In genomic region chr6:35736293-35736894, GRCh38 we compare ENCODE assay signal across 8 cellular contexts. TPM values are rescaled to one million over a fixed set of nuclear protein-coding genes. Genes with fewer than 3 reads are reported as not detected.
DNase-seq lines count a peak whose midpoint lies in the region; ATAC-seq, FAIRE-seq and TF ChIP-seq lines count a peak whose summit lies in the region.

No MANE protein-coding gene starts in this region.

- peaks cover 8% of the 10 kb centered on the region for H3K4me1 ChIP-seq in astrocyte (ENCODE audit: insufficient read depth, low read length)

- FAIRE-seq in astrocyte (lab: Jason Lieb, UNC) (no peak), RCC 7860 (lab: Jason Lieb, UNC) (no peak)

- DNase-seq in G401 (ENCODE audit: low spot score): peak; percentile 69
- DNase-seq in MG63: peak; percentile 45
- peak; percentile 50 for DNase-seq in T1000 (lab: John Stamatoyannopoulos, UW)
- no peak for DNase-seq in astrocyte (ENCODE audit: low read depth)
- peak; percentile 51 to 71 for DNase-seq in hippocampal formation (lab: John Stamatoyannopoulos, UW)
- peak; percentile 82 for DNase-seq in stimulated activated CD4-positive, alpha-beta T cell treated with anti-CD3 and anti-CD28 coated beads, Interleukin-12 subunit alpha, Interleukin-12 subunit beta, amount 100 ng/mL, for 4 hours
- no peak for DNase-seq in RCC 7860 (ENCODE audit: low spot score)

- H3K4me3 Mint-ChIP-seq in astrocyte (ENCODE audit: unreplicated experiment): no peak overlapping the region

- peaks cover 15% of the 10 kb centered on the region for H3K4me1 Mint-ChIP-seq in astrocyte (ENCODE audit: low read depth, unreplicated experiment)

- H3K27me3 Mint-ChIP-seq in astrocyte (ENCODE audit: low read depth, unreplicated experiment): peaks cover 12% of the 10 kb centered on the region

- no peaks in the 10 kb centered on the region for H3K9me3 Mint-ChIP-seq in astrocyte (ENCODE audit: unreplicated experiment)

- H3K4me3 ChIP-seq in MG63: no peak overlapping the region
- no peak overlapping the region for H3K4me3 ChIP-seq in astrocyte (ENCODE audit: insufficient read depth, low read depth, low read length)

- H3K27me3 ChIP-seq in MG63 (no peaks in the 10 kb centered on the region), astrocyte (ENCODE audit: insufficient read depth, low read length) (no peaks in the 10 kb centered on the region)

- H3K4me2 ChIP-seq in astrocyte (ENCODE audit: low read length): no peak overlapping the region

- H3K9me3 ChIP-seq in MG63 (no peaks in the 10 kb centered on the region), astrocyte (ENCODE audit: insufficient read depth, low read depth, low read length) (no peaks in the 10 kb centered on the region)

- no peak overlapping the region for H3K27ac ChIP-seq in astrocyte (ENCODE audit: low read depth, low read length)

- no peaks in the 10 kb centered on the region for H3K36me3 ChIP-seq in MG63
- H3K36me3 ChIP-seq in astrocyte (ENCODE audit: insufficient read depth, low read length): no peaks in the 10 kb centered on the region

- H3K27ac Mint-ChIP-seq in astrocyte (ENCODE audit: unreplicated experiment): no peak overlapping the region

- ATAC-seq in HG03439 (IDR thresholded peaks at IDR 0.05; ENCODE audit: unreplicated experiment): no peak

- no peak overlapping the region for H3K9ac ChIP-seq in astrocyte (ENCODE audit: low read length)

- no peaks in the 10 kb centered on the region for H3K36me3 Mint-ChIP-seq in astrocyte (ENCODE audit: low read depth, unreplicated experiment)

- no peaks in the 10 kb centered on the region for H3K79me2 ChIP-seq in astrocyte (ENCODE audit: insufficient read depth, low read length)

- no peaks in the 10 kb centered on the region for H4K20me1 ChIP-seq in astrocyte (ENCODE audit: insufficient read depth, low read length)

- no peak overlapping the region for H2AFZ ChIP-seq in astrocyte (ENCODE audit: low read depth, low read length)

- in situ Hi-C loops in G401 (cut with HindIII; ENCODE audit: low sequenced_read_pairs): no loop called here

- peak; percentile 89 for TF ChIP-seq CTCF in astrocyte (IDR thresholded peaks at IDR 0.05; ENCODE audit: insufficient read depth, low read depth, low read length)

RNA-seq across cellular contexts. Expression of gene ARMC12, which starts 0.4 kb away (rescaled TPM):
- 0.68 TPM in 1 of 2 replicates, not detected in the other for total RNA-seq in G401 (2014; rRNA removed; shearing (Covaris generic))
- not detected in 2 replicates for total RNA-seq in MG63 (2014; rRNA removed; shearing (Covaris generic); ENCODE audit: low replicate concordance)
- 0.25 TPM in 1 of 2 replicates, not detected in the other for total RNA-seq in astrocyte

RNA-seq across cellular contexts. Expression of gene CLPSL2, which starts 40.0 kb away (rescaled TPM):
- not detected in 2 replicates for total RNA-seq in G401 (2014; rRNA removed; shearing (Covaris generic))
- not detected in 2 replicates for total RNA-seq in MG63 (2014; rRNA removed; shearing (Covaris generic); ENCODE audit: low replicate concordance)
- not detected in 2 replicates for total RNA-seq in astrocyte

RNA-seq across cellular contexts. Expression of gene CLPSL1, which starts 44.4 kb away (rescaled TPM):
- total RNA-seq in G401 (2014; rRNA removed; shearing (Covaris generic)): not detected in 2 replicates
- not detected in 2 replicates for total RNA-seq in MG63 (2014; rRNA removed; shearing (Covaris generic); ENCODE audit: low replicate concordance)
- total RNA-seq in astrocyte: not detected in 2 replicates

RNA-seq across cellular contexts. Expression of gene FKBP5, which starts 47.7 kb away (rescaled TPM):
- 29.4 and 33.5 TPM in 2 replicates for total RNA-seq in G401 (2014; rRNA removed; shearing (Covaris generic))
- 9.4 and 10.3 TPM in 2 replicates for total RNA-seq in MG63 (2014; rRNA removed; shearing (Covaris generic); ENCODE audit: low replicate concordance)
- total RNA-seq in astrocyte: 4.2 and 4.6 TPM in 2 replicates

Comparison
In these comparisons a context has a peak if more than half of its experiments do, and no peak if none do; other contexts are left out.
1. DNase-seq: peak in G401 (single experiment), MG63 (single experiment), T1000 (single experiment), hippocampal formation (2 of 2) and stimulated activated CD4-positive, alpha-beta T cell treated with anti-CD3 and anti-CD28 coated beads, Interleukin-12 subunit alpha, Interleukin-12 subunit beta, amount 100 ng/mL, for 4 hours (single experiment); none in astrocyte (single experiment) and RCC 7860 (single experiment).